In genomic region chr17:38982858-38983746, GRCh38 we compare ENCODE assay signal across 8 cellular contexts. TPM values are rescaled to one million over a fixed set of nuclear protein-coding genes. Genes with fewer than 3 reads are reported as not detected.
DNase-seq lines count a peak whose midpoint lies in the region; ATAC-seq and TF ChIP-seq lines count a peak whose summit lies in the region.

No MANE protein-coding gene starts in this region.

- H3K9ac ChIP-seq in liver (ENCODE audit: low read depth in 1 of 2, low read length in 2 of 2), result no peak overlapping the region

- TF ChIP-seq CTCF in GM12872 (IDR thresholded peaks at IDR 0.05; ENCODE audit: insufficient read depth, low read depth, low read length) (peak; percentile 69), coronary artery (IDR thresholded peaks at IDR 0.05) (peak; percentile 32), liver (IDR thresholded peaks at IDR 0.05; ENCODE audit: low read depth, low read length, missing input control) (peak; percentile 83), thoracic aorta (IDR thresholded peaks at IDR 0.05) (peak; percentile 74)

- H3K4me3 ChIP-seq in coronary artery, result no peak overlapping the region
- no peak overlapping the region for H3K4me3 ChIP-seq in liver (ENCODE audit: low read depth in 1 of 3, low read length in 3 of 3)
- no peak overlapping the region for H3K4me3 ChIP-seq in thoracic aorta

- H3K27ac ChIP-seq in coronary artery, result peak overlapping the region in 1 of 2 donors; percentile 91
- no peak overlapping the region for H3K27ac ChIP-seq in liver (ENCODE audit: low read depth in 1 of 2, low read length in 2 of 2)
- no peak overlapping the region for H3K27ac ChIP-seq in thoracic aorta

- no peaks in the 10 kb centered on the region for H3K27me3 ChIP-seq in liver (ENCODE audit: control insufficient read depth in 4 of 4, insufficient read depth in 4 of 4, low read length in 3 of 4)
- no peaks in the 10 kb centered on the region for H3K27me3 ChIP-seq in thoracic aorta (replicated peaks; ENCODE audit: insufficient read depth)

- DNase-seq in AG08396 (ENCODE audit: low spot score) (peak; percentile 56), NCI-H2029 treated with DMSO at 0.1 percent for 48 hours (lab: John Stamatoyannopoulos, UW) (peak; percentile 46), T-helper 1 cell (peak in 4 of 5 donors; percentile 8 to 59 (median 34)), coronary artery (ENCODE audit: low spot score) (no peak), thoracic aorta (ENCODE audit: low spot score) (no peak)

- H3K4me1 ChIP-seq in liver (ENCODE audit: control insufficient read depth in 4 of 4, insufficient read depth in 4 of 4, low read length in 3 of 4) (no peaks in the 10 kb centered on the region), thoracic aorta (ENCODE audit: control insufficient read depth in 1 of 2, low read depth in 2 of 2) (peaks cover 0 to 25% of the 10 kb centered on the region in 2 donors)

- no peak for ATAC-seq in thoracic aorta (ENCODE audit: insufficient number of reproducible peaks, low FRiP score, low read depth)
- ATAC-seq in HG03442 (IDR thresholded peaks at IDR 0.05; ENCODE audit: unreplicated experiment), result no peak

- WGBS in liver, result 61% methylated on average over 11 of the region's 11 CpGs

- TF ChIP-seq RAD21 in liver (IDR thresholded peaks at IDR 0.05), result peak; percentile 92 to 93

- H3K36me3 ChIP-seq in liver (ENCODE audit: control insufficient read depth in 4 of 4, insufficient read depth in 3 of 4, low read depth in 1 of 4, low read length in 3 of 4) (no peaks in the 10 kb centered on the region), thoracic aorta (no peaks in the 10 kb centered on the region)

- H3K9me3 ChIP-seq in liver (ENCODE audit: control insufficient read depth in 4 of 4, low read length in 3 of 4), result no peaks in the 10 kb centered on the region
- no peaks in the 10 kb centered on the region for H3K9me3 ChIP-seq in thoracic aorta

TF ChIP-seq in liver, 16 proteins besides CTCF, POLR2A, EP300 and RAD21:
- TF ChIP-seq ZBTB33 (IDR thresholded peaks at IDR 0.05) (no peak), ATF3 (IDR thresholded peaks at IDR 0.05) (no peak), JUND (IDR thresholded peaks at IDR 0.05) (peak in 1 of 2 donors; percentile 19), SP1 (IDR thresholded peaks at IDR 0.05) (no peak), TAF1 (conservative IDR thresholded peaks at IDR 0.05) (no peak), YY1 (IDR thresholded peaks at IDR 0.05) (no peak), RXRA (IDR thresholded peaks at IDR 0.05) (no peak), MAX (IDR thresholded peaks at IDR 0.05) (no peak), NR2F2 (IDR thresholded peaks at IDR 0.05) (no peak), HNF4G (IDR thresholded peaks at IDR 0.05) (no peak), REST (IDR thresholded peaks at IDR 0.05) (no peak), FOXA1 (IDR thresholded peaks at IDR 0.05) (peak; percentile 53), FOXA2 (IDR thresholded peaks at IDR 0.05) (peak; percentile 85), EGR1 (IDR thresholded peaks at IDR 0.05; ENCODE audit: low read depth in 2 of 2) (no peak), GABPA (IDR thresholded peaks at IDR 0.05 in 1 of 2, conservative IDR thresholded peaks at IDR 0.05 in 1 of 2) (no peak), HNF4A (conservative IDR thresholded peaks at IDR 0.05) (no peak)
TF ChIP-seq in liver: peak in this region for 3.

RNA-seq across cellular contexts. Expression of gene FBXO47, which starts 15.9 kb away (rescaled TPM):
- total RNA-seq in liver (not detected), thoracic aorta (not detected)
- not detected for polyA plus RNA-seq in liver

Comparison
In these comparisons a context has a peak if more than half of its experiments do, and no peak if none do; other contexts are left out.
1. DNase-seq: peak in AG08396 (single experiment), NCI-H2029 treated with DMSO at 0.1 percent for 48 hours (single experiment) and T-helper 1 cell (4 of 5); none in coronary artery (single experiment) and thoracic aorta (single experiment).
2. CTCF ChIP-seq: peak in every context shown above with its lines; median percentile 83 in liver; 74 in thoracic aorta; 69 in GM12872; 32 in coronary artery.